Comparison of ENCODE assay signal across 1 cellular context in the genomic region with DNA sequence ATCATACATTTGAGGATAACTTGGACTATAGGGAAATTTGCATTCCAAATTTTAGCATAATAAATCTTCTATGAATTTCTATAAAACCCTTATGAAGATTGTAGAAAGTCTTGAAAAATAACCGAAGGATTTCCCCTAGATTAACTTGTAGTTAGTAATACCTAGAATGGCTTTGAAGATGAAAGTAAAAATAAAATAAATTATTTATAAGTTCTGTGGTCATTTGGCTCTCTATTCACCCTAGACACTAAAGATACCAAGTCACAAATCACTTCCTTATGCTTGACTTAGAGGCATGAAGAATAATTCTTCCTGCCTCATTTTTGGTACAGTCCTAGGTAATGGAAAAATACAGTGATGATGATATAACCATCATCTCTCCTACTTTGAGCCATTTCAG.
TF ChIP-seq lines count a peak whose summit lies in the region.

No MANE protein-coding gene starts in this region.

TF ChIP-seq in H1, 55 proteins besides CTCF, POLR2A, EP300 and RAD21 (continued from another document):
- TF ChIP-seq, protein P1, sequence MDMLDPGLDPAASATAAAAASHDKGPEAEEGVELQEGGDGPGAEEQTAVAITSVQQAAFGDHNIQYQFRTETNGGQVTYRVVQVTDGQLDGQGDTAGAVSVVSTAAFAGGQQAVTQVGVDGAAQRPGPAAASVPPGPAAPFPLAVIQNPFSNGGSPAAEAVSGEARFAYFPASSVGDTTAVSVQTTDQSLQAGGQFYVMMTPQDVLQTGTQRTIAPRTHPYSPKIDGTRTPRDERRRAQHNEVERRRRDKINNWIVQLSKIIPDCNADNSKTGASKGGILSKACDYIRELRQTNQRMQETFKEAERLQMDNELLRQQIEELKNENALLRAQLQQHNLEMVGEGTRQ (IDR thresholded peaks at IDR 0.05; ENCODE audit: low read length) = no peak
- TF ChIP-seq, protein P2, sequence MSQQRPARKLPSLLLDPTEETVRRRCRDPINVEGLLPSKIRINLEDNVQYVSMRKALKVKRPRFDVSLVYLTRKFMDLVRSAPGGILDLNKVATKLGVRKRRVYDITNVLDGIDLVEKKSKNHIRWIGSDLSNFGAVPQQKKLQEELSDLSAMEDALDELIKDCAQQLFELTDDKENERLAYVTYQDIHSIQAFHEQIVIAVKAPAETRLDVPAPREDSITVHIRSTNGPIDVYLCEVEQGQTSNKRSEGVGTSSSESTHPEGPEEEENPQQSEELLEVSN (IDR thresholded peaks at IDR 0.05) = no peak
- TF ChIP-seq EZH2 (IDR thresholded peaks at IDR 0.05; ENCODE audit: low read depth, low read length, severe bottlenecking) (no peak), KDM1A (IDR thresholded peaks at IDR 0.05; ENCODE audit: borderline replicate concordance, low read length) (no peak), TCF12 (IDR thresholded peaks at IDR 0.05; ENCODE audit: low read depth, low read length) (no peak)
